Comparison of ENCODE assay signal across 13 cellular contexts in the genomic region with DNA sequence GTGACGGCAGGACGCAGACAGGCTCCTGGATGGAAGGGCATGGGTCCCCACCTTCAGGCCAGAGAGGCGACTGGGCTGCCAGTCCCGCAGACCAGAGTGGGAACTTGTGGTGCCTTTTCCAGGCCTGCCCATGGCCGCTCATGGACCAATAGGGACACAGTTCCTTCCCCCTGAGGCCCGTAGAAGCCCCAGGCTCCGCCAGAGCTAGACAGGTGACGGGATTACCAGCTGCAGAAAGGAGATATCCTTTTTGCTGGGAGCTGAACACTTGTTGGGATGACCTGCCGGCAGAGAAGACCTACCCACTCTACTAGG.
DNase-seq lines count a peak whose midpoint lies in the region; ATAC-seq and TF ChIP-seq lines count a peak whose summit lies in the region.
"Had no signal": no experiment of that assay in that cellular context is flagged by ENCODE, and none has a peak within 500 bp of the region (broad histone marks: within the 10 kb centered on the region; RNA-seq: fewer than 3 reads in every experiment).

No MANE protein-coding gene starts in this region.

- H3K27ac ChIP-seq in breast epithelium = peak overlapping the region; percentile 7 to 43
- H3K27ac ChIP-seq: 22Rv1 had no signal

- H3K27me3 Mint-ChIP-seq in MCF 10A (ENCODE audit: insufficient read depth, unreplicated experiment) (no peaks in the 10 kb centered on the region), WTC11 (ENCODE audit: low read depth) (peaks cover 3% of the 10 kb centered on the region; the same call in 1 of the 2 replicates)
- H3K27me3 Mint-ChIP-seq in activated T-helper 2 cell treated with anti-CD3 and anti-CD28 coated beads, Interferon-gamma antibody, Interleukin-2, Interleukin-4, amounts not matched to agents 10 μg/mL and 5 μg/mL and 100 μg/mL, durations not matched to agents 14 hours and 24 hours and 36 hours (ENCODE audit: low read depth) = no peaks in the 10 kb centered on the region

- H3K36me3 Mint-ChIP-seq in MCF 10A (ENCODE audit: insufficient read depth, unreplicated experiment) = no peaks in the 10 kb centered on the region
- H3K36me3 Mint-ChIP-seq in WTC11 = peaks cover 13% of the 10 kb centered on the region
- H3K36me3 Mint-ChIP-seq in activated T-helper 2 cell treated with anti-CD3 and anti-CD28 coated beads, Interferon-gamma antibody, Interleukin-2, Interleukin-4, amounts not matched to agents 10 μg/mL and 5 μg/mL and 100 μg/mL, durations not matched to agents 14 hours and 24 hours and 36 hours (ENCODE audit: low read depth) = no peaks in the 10 kb centered on the region
- H3K36me3 Mint-ChIP-seq: CD14-positive monocyte; CD8-positive, alpha-beta T cell had no signal

- H3K4me1 Mint-ChIP-seq in MCF 10A (ENCODE audit: insufficient read depth, unreplicated experiment) = no peaks in the 10 kb centered on the region
- peaks cover 51% of the 10 kb centered on the region for H3K4me1 Mint-ChIP-seq in WTC11
- no peaks in the 10 kb centered on the region for H3K4me1 Mint-ChIP-seq in activated T-helper 2 cell treated with anti-CD3 and anti-CD28 coated beads, Interferon-gamma antibody, Interleukin-2, Interleukin-4, amounts not matched to agents 10 μg/mL and 5 μg/mL and 100 μg/mL, durations not matched to agents 14 hours and 24 hours and 36 hours (ENCODE audit: low read depth)
- H3K4me1 Mint-ChIP-seq: CD14-positive monocyte had no signal

- no peaks in the 10 kb centered on the region for H3K9me3 Mint-ChIP-seq in MCF 10A (ENCODE audit: unreplicated experiment)
- peaks cover 15% of the 10 kb centered on the region for H3K9me3 Mint-ChIP-seq in WTC11
- H3K9me3 Mint-ChIP-seq in activated T-helper 2 cell treated with anti-CD3 and anti-CD28 coated beads, Interferon-gamma antibody, Interleukin-2, Interleukin-4, amounts not matched to agents 10 μg/mL and 5 μg/mL and 100 μg/mL, durations not matched to agents 14 hours and 24 hours and 36 hours = no peaks in the 10 kb centered on the region
- H3K9me3 Mint-ChIP-seq: CD8-positive, alpha-beta T cell had no signal

- CTCF ChIA-PET in MCF 10A (lab: Yijun Ruan, JAX) = no interaction called here
- CTCF ChIA-PET in WTC11 (lab: Charles Lee) = no interaction called here

- H3K4me3 Mint-ChIP-seq in MCF 10A (ENCODE audit: unreplicated experiment) (no peak overlapping the region), WTC11 (no peak overlapping the region)
- H3K4me3 Mint-ChIP-seq in activated T-helper 2 cell treated with anti-CD3 and anti-CD28 coated beads, Interferon-gamma antibody, Interleukin-2, Interleukin-4, amounts not matched to agents 10 μg/mL and 5 μg/mL and 100 μg/mL, durations not matched to agents 14 hours and 24 hours and 36 hours (ENCODE audit: low read depth) = no peak overlapping the region
- H3K4me3 Mint-ChIP-seq: CD14-positive monocyte; CD8-positive, alpha-beta T cell had no signal

- POLR2A ChIA-PET in MCF 10A (lab: Yijun Ruan, JAX) = no interaction called here
- POLR2A ChIA-PET in WTC11 (lab: Charles Lee) = no interaction called here

- no peaks in the 10 kb centered on the region for H3K27me3 ChIP-seq in breast epithelium

- H3K4me1 ChIP-seq in breast epithelium = no peaks in the 10 kb centered on the region

- BruUV-seq in MCF 10A (replicated peaks; lab: Mats Ljungman, UMichigan) = no TSS peak

- no peak for TF ChIP-seq POLR2A in breast epithelium (IDR thresholded peaks at IDR 0.05)

- intact Hi-C loops in breast epithelium (cut with DNase I; ENCODE audit: low total_unique reads) = no loop called here
- intact Hi-C loops in MCF 10A (cut with micrococcal nuclease) = no loop called here
- intact Hi-C loops in activated T-helper 2 cell treated with anti-CD3 and anti-CD28 coated beads, Interferon-gamma antibody, Interleukin-2, Interleukin-4, amounts not matched to agents 10 μg/mL and 5 μg/mL and 100 μg/mL, durations not matched to agents 14 hours and 24 hours and 36 hours (cut with micrococcal nuclease) = no loop called here

- H3K4me3 ChIP-seq in breast epithelium = no peak overlapping the region

- TF ChIP-seq CTCF in breast epithelium (IDR thresholded peaks at IDR 0.05) (no peak), MCF 10A (IDR thresholded peaks at IDR 0.05; ENCODE audit: unreplicated experiment) (no peak), WTC11 (IDR thresholded peaks at IDR 0.05) (no peak)

- no peaks in the 10 kb centered on the region for H3K9me3 ChIP-seq in breast epithelium

- no peak overlapping the region for H3K27ac Mint-ChIP-seq in MCF 10A (ENCODE audit: low read depth, unreplicated experiment)
- no peak overlapping the region for H3K27ac Mint-ChIP-seq in WTC11
- H3K27ac Mint-ChIP-seq in activated T-helper 2 cell treated with anti-CD3 and anti-CD28 coated beads, Interferon-gamma antibody, Interleukin-2, Interleukin-4, amounts not matched to agents 10 μg/mL and 5 μg/mL and 100 μg/mL, durations not matched to agents 14 hours and 24 hours and 36 hours = no peak overlapping the region
- H3K27ac Mint-ChIP-seq: CD14-positive monocyte; CD8-positive, alpha-beta T cell had no signal

- peak; percentile 32 for ATAC-seq in WTC11
- ATAC-seq in HG03432 (IDR thresholded peaks at IDR 0.05; ENCODE audit: unreplicated experiment) = no peak
- ATAC-seq: CD8-positive, alpha-beta T cell; HCT116 had no signal

- DNase-seq in breast epithelium (ENCODE audit: low spot score in 2 of 2) (no peak), MCF 10A (ENCODE audit: unreplicated experiment) (no peak), WTC11 (ENCODE audit: low spot score) (peak; percentile 12), islet precursor cell (peak; percentile 56), DMS53 (lab: John Stamatoyannopoulos, UW) (no peak)
- no peak for DNase-seq in activated effector memory CD4-positive, alpha-beta T cell treated with anti-CD3 and anti-CD28 coated beads, Interleukin-2, amount 50 U/mL, for 16 hours
- DNase-seq in activated T-helper 2 cell treated with anti-CD3 and anti-CD28 coated beads, Interferon-gamma antibody, Interleukin-2, Interleukin-4, amounts not matched to agents 10 μg/mL and 5 μg/mL and 100 μg/mL, durations not matched to agents 14 hours and 24 hours and 36 hours (ENCODE audit: low spot score) = no peak
- DNase-seq: CD8-positive, alpha-beta T cell; COR-L47 had no signal

- H3K36me3 ChIP-seq in breast epithelium = no peaks in the 10 kb centered on the region

TF ChIP-seq in WTC11, 78 proteins besides CTCF, POLR2A, EP300 and RAD21 (continues in another document):
- no peak for TF ChIP-seq ZNF416 (CRISPR knock-in tag; IDR thresholded peaks at IDR 0.05)
- no peak for TF ChIP-seq CBFB (CRISPR knock-in tag; IDR thresholded peaks at IDR 0.05; ENCODE audit: low read depth)
- TF ChIP-seq, protein P1, sequence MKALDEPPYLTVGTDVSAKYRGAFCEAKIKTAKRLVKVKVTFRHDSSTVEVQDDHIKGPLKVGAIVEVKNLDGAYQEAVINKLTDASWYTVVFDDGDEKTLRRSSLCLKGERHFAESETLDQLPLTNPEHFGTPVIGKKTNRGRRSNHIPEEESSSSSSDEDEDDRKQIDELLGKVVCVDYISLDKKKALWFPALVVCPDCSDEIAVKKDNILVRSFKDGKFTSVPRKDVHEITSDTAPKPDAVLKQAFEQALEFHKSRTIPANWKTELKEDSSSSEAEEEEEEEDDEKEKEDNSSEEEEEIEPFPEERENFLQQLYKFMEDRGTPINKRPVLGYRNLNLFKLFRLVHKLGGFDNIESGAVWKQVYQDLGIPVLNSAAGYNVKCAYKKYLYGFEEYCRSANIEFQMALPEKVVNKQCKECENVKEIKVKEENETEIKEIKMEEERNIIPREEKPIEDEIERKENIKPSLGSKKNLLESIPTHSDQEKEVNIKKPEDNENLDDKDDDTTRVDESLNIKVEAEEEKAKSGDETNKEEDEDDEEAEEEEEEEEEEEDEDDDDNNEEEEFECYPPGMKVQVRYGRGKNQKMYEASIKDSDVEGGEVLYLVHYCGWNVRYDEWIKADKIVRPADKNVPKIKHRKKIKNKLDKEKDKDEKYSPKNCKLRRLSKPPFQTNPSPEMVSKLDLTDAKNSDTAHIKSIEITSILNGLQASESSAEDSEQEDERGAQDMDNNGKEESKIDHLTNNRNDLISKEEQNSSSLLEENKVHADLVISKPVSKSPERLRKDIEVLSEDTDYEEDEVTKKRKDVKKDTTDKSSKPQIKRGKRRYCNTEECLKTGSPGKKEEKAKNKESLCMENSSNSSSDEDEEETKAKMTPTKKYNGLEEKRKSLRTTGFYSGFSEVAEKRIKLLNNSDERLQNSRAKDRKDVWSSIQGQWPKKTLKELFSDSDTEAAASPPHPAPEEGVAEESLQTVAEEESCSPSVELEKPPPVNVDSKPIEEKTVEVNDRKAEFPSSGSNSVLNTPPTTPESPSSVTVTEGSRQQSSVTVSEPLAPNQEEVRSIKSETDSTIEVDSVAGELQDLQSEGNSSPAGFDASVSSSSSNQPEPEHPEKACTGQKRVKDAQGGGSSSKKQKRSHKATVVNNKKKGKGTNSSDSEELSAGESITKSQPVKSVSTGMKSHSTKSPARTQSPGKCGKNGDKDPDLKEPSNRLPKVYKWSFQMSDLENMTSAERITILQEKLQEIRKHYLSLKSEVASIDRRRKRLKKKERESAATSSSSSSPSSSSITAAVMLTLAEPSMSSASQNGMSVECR (CRISPR knock-in tag; IDR thresholded peaks at IDR 0.05; ENCODE audit: borderline replicate concordance) = no peak
- TF ChIP-seq ZNF423 (CRISPR knock-in tag; IDR thresholded peaks at IDR 0.05) = no peak
- no peak for TF ChIP-seq NFATC4 (CRISPR knock-in tag; IDR thresholded peaks at IDR 0.05)
- no peak for TF ChIP-seq ETV6 (CRISPR knock-in tag; IDR thresholded peaks at IDR 0.05)
- TF ChIP-seq TEAD1 (CRISPR knock-in tag; IDR thresholded peaks at IDR 0.05) = no peak
- TF ChIP-seq, protein P2, sequence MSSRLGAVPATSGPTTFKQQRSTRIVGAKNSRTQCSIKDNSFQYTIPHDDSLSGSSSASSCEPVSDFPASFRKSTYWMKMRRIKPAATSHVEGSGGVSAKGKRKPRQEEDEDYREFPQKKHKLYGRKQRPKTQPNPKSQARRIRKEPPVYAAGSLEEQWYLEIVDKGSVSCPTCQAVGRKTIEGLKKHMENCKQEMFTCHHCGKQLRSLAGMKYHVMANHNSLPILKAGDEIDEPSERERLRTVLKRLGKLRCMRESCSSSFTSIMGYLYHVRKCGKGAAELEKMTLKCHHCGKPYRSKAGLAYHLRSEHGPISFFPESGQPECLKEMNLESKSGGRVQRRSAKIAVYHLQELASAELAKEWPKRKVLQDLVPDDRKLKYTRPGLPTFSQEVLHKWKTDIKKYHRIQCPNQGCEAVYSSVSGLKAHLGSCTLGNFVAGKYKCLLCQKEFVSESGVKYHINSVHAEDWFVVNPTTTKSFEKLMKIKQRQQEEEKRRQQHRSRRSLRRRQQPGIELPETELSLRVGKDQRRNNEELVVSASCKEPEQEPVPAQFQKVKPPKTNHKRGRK (CRISPR knock-in tag; IDR thresholded peaks at IDR 0.05; ENCODE audit: borderline replicate concordance) = no peak
- no peak for TF ChIP-seq ZBTB21 (CRISPR knock-in tag; IDR thresholded peaks at IDR 0.05; ENCODE audit: borderline replicate concordance)
- no peak for TF ChIP-seq NR2C2 (CRISPR knock-in tag; IDR thresholded peaks at IDR 0.05)
- no peak for TF ChIP-seq ZNF317 (CRISPR knock-in tag; IDR thresholded peaks at IDR 0.05; ENCODE audit: borderline replicate concordance, low read depth)
- TF ChIP-seq ZNF138 (CRISPR knock-in tag; conservative IDR thresholded peaks at IDR 0.05) = no peak
- no peak for TF ChIP-seq JAZF1 (CRISPR knock-in tag; IDR thresholded peaks at IDR 0.05)
- TF ChIP-seq ZNF671 (CRISPR knock-in tag; IDR thresholded peaks at IDR 0.05) = no peak

Comparison
In these comparisons a context has a peak if more than half of its experiments do, and no peak if none do; other contexts are left out.
1. DNase-seq: peak in WTC11 (single experiment) and islet precursor cell (single experiment); none in breast epithelium (0 of 2), MCF 10A (single experiment), activated effector memory CD4-positive, alpha-beta T cell treated with anti-CD3 and anti-CD28 coated beads, Interleukin-2, amount 50 U/mL, for 16 hours (single experiment), DMS53 (single experiment) and activated T-helper 2 cell treated with anti-CD3 and anti-CD28 coated beads, Interferon-gamma antibody, Interleukin-2, Interleukin-4, amounts not matched to agents 10 μg/mL and 5 μg/mL and 100 μg/mL, durations not matched to agents 14 hours and 24 hours and 36 hours (single experiment).